In genomic region chr18:74480149-74480651, GRCh38 we compare ENCODE assay signal across 17 cellular contexts. TPM values are rescaled to one million over a fixed set of nuclear protein-coding genes. Genes with fewer than 3 reads are reported as not detected.
DNase-seq lines count a peak whose midpoint lies in the region; ATAC-seq, FAIRE-seq and TF ChIP-seq lines count a peak whose summit lies in the region.
"Had no signal": no experiment of that assay in that cellular context is flagged by ENCODE, and none has a peak within 500 bp of the region (broad histone marks: within the 10 kb centered on the region; RNA-seq: fewer than 3 reads in every experiment).

No MANE protein-coding gene starts in this region.

- H2BK5ac ChIP-seq in IMR-90 (ENCODE audit: low read depth, low read length, poor library complexity, severe bottlenecking) (no peak overlapping the region), H1 (ENCODE audit: low read depth, low read length) (no peak overlapping the region)

- no peaks in the 10 kb centered on the region for H3K79me2 ChIP-seq in H1 (ENCODE audit: control insufficient read depth in 1 of 2, insufficient read depth in 2 of 2, low read length in 2 of 2)

- no peaks in the 10 kb centered on the region for H3K79me1 ChIP-seq in IMR-90 (ENCODE audit: low read depth in 1 of 2, low read length in 2 of 2)
- H3K79me1 ChIP-seq in H1 (ENCODE audit: low read depth, low read length), result no peaks in the 10 kb centered on the region

- DNase-seq in IMR-90 (no peak), H1 (ENCODE audit: low read depth in 1 of 2, low spot score in 2 of 2) (no peak), mucosa of descending colon (no peak), activated gamma-delta T cell (lab: John Stamatoyannopoulos, UW) (no peak), iPS-NIHi7 (ENCODE audit: extremely low spot score) (no peak), NCI-H1417 treated with DMSO at 0.1 percent for 48 hours (lab: John Stamatoyannopoulos, UW) (no peak), upper lobe of left lung (no peak)
- DNase-seq: DMS53, GOT3, NCI-H1105 treated with DMSO at 0.1 percent for 48 hours, NCI-H187, NCI-H69, PC-9 had no signal

- WGBS in IMR-90 (ENCODE audit: extremely low coverage in 2 of 2, insufficient read length in 1 of 2), 2 experiments, result no CpG with 5 or more reads among the region's 7 CpGs
- WGBS in H1 (ENCODE audit: extremely low coverage in 1 of 2, insufficient coverage in 1 of 2, insufficient read length in 1 of 2, insufficient replicate concordance in 2 of 2, low coverage in 1 of 2, low lambda C conversion rate in 2 of 2, missing lambda C conversion rate in 1 of 2), 2 experiments, result 85% methylated on average over 7 of the region's 7 CpGs; no CpG with 5 or more reads in 1 of the 2 experiments
- WGBS in upper lobe of left lung, 2 donors, result 75 to 82% methylated on average over 7 of the region's 7 CpGs

- H3K4me1 ChIP-seq in BLaER1 (peaks cover 46% of the 10 kb centered on the region), IMR-90 (ENCODE audit: control insufficient read depth, insufficient read depth, low read length) (no peaks in the 10 kb centered on the region), H1 (replicated peaks in 1 of 4; ENCODE audit: control insufficient read depth in 3 of 4, insufficient read depth in 4 of 4, low read length in 3 of 4) (no peaks in the 10 kb centered on the region; a peak in 1 of 7 replicates), mucosa of descending colon (ENCODE audit: low read depth) (peaks cover 6% of the 10 kb centered on the region), upper lobe of left lung (peaks cover 0 to 12% (median 2%) of the 10 kb centered on the region in 4 donors)

- no TSS peak for BruUV-seq in IMR-90 (replicated peaks; lab: Mats Ljungman, UMichigan)

- H4K8ac ChIP-seq in IMR-90 (ENCODE audit: low read depth in 2 of 2, low read length in 2 of 2) (no peak overlapping the region), H1 (ENCODE audit: extremely low read depth, insufficient read depth, low read length) (no peak overlapping the region)

- H4K5ac ChIP-seq in IMR-90 (ENCODE audit: low read depth, low read length), result no peak overlapping the region
- H4K5ac ChIP-seq in H1 (ENCODE audit: insufficient read length, low read depth, low read length), result no peak overlapping the region

- H4K91ac ChIP-seq in IMR-90 (ENCODE audit: insufficient read depth, low read depth, low read length) (no peak overlapping the region), H1 (replicated peaks; ENCODE audit: insufficient read length, low read length) (no peak overlapping the region)

- H3K4me2 ChIP-seq in BLaER1 (peak overlapping the region; percentile 40; the same call in 1 of the 2 replicates), IMR-90 (ENCODE audit: low read depth, low read length) (no peak overlapping the region), H1 (ENCODE audit: insufficient read depth in 1 of 2, low read depth in 2 of 2, low read length in 2 of 2) (no peak overlapping the region)
- H3K4me2 ChIP-seq: PC-9 had no signal

- H3K23ac ChIP-seq in IMR-90 (ENCODE audit: low read depth, low read length) (no peak overlapping the region), H1 (ENCODE audit: insufficient read length) (no peak overlapping the region)

- TF ChIP-seq CTCF in IMR-90 (conservative IDR thresholded peaks at IDR 0.05; ENCODE audit: low read depth, low read length) (no peak), H1 (IDR thresholded peaks at IDR 0.05; ENCODE audit: control extremely low read depth in 1 of 3, insufficient read depth in 1 of 3, low read depth in 1 of 3, low read length in 3 of 3) (no peak), mucosa of descending colon (IDR thresholded peaks at IDR 0.05) (no peak), upper lobe of left lung (IDR thresholded peaks at IDR 0.05) (no peak)

- dilution Hi-C loops in IMR-90 (cut with HindIII; ENCODE audit: low sequenced_read_pairs, unreplicated experiment), result no loop called here

- H3K4ac ChIP-seq in IMR-90 (ENCODE audit: low read depth, low read length) (no peak overlapping the region), H1 (replicated peaks; ENCODE audit: insufficient read length, low read depth, low read length) (no peak overlapping the region)

- TF ChIP-seq POLR2A in IMR-90 (IDR thresholded peaks at IDR 0.05; ENCODE audit: low read depth, low read length) (no peak), H1 (IDR thresholded peaks at IDR 0.05; ENCODE audit: control extremely low read depth in 1 of 2, low read depth in 2 of 2, low read length in 2 of 2) (no peak), upper lobe of left lung (IDR thresholded peaks at IDR 0.05) (no peak)

- no peaks in the 10 kb centered on the region for H4K20me1 ChIP-seq in BLaER1
- no peaks in the 10 kb centered on the region for H4K20me1 ChIP-seq in IMR-90 (ENCODE audit: insufficient read depth, low read length)
- no peaks in the 10 kb centered on the region for H4K20me1 ChIP-seq in H1 (replicated peaks in 1 of 2; ENCODE audit: control insufficient read depth in 1 of 2, insufficient read depth in 2 of 2, low read length in 2 of 2)

- in situ Hi-C loops in IMR-90 (cut with MboI; ENCODE audit: low sequenced_read_pairs), result no loop called here

- H3K18ac ChIP-seq in IMR-90 (ENCODE audit: low read depth, low read length) (no peak overlapping the region), H1 (ENCODE audit: extremely low read depth, low read length) (no peak overlapping the region)

- POLR2A ChIA-PET in IMR-90 (lab: Charles Lee; ENCODE audit: unreplicated experiment) (no interaction called here), H1 (lab: Charles Lee; ENCODE audit: partially characterized antibody) (no interaction called here)

- intact Hi-C loops in IMR-90 (cut with micrococcal nuclease) (no loop called here), mucosa of descending colon (cut with DNase I, micrococcal nuclease) (no loop called here)

- H2AK5ac ChIP-seq in IMR-90 (ENCODE audit: low read depth, low read length), result no peak overlapping the region
- H2AK5ac ChIP-seq in H1 (ENCODE audit: low read depth, low read length), result no peak overlapping the region

- TF ChIP-seq EP300 in H1 (IDR thresholded peaks at IDR 0.05; ENCODE audit: borderline replicate concordance in 1 of 2, low read depth in 2 of 2, low read length in 2 of 2), result no peak
- TF ChIP-seq EP300 in upper lobe of left lung (IDR thresholded peaks at IDR 0.05), result no peak

- H3K56ac ChIP-seq in IMR-90 (ENCODE audit: extremely low read depth, insufficient read depth, low read length) (no peak overlapping the region), H1 (replicated peaks; ENCODE audit: insufficient read length, low read depth, low read length) (no peak overlapping the region)

- no peak overlapping the region for H2BK15ac ChIP-seq in IMR-90 (ENCODE audit: low read depth, low read length)
- no peak overlapping the region for H2BK15ac ChIP-seq in H1 (ENCODE audit: low read length)

- H3K36me3 ChIP-seq in BLaER1 (no peaks in the 10 kb centered on the region), IMR-90 (ENCODE audit: control insufficient read depth, insufficient read depth, low read length) (no peaks in the 10 kb centered on the region), H1 (ENCODE audit: control insufficient read depth in 2 of 4, insufficient read depth in 4 of 4, low read length in 3 of 4) (no peaks in the 10 kb centered on the region), mucosa of descending colon (ENCODE audit: low read depth) (no peaks in the 10 kb centered on the region), upper lobe of left lung (no peaks in the 10 kb centered on the region)

- no peak overlapping the region for H2BK20ac ChIP-seq in IMR-90 (ENCODE audit: low read depth, low read length)
- no peak overlapping the region for H2BK20ac ChIP-seq in H1 (ENCODE audit: low read length)

- ATAC-seq in IMR-90 (ENCODE audit: low read depth) (no peak), mucosa of descending colon (peak; percentile 32), upper lobe of left lung (ENCODE audit: low FRiP score in 2 of 2) (no peak)

- H3K4me3 ChIP-seq in BLaER1 (no peak overlapping the region), IMR-90 (ENCODE audit: insufficient read depth, low read depth, low read length) (no peak overlapping the region), H1 (ENCODE audit: extremely low read depth in 1 of 4, insufficient read depth in 2 of 4, low read depth in 3 of 4, low read length in 4 of 4) (no peak overlapping the region), mucosa of descending colon (no peak overlapping the region), upper lobe of left lung (no peak overlapping the region)
- H3K4me3 ChIP-seq: PC-9 had no signal

- H3K27ac ChIP-seq in BLaER1, result no peak overlapping the region
- H3K27ac ChIP-seq in IMR-90 (ENCODE audit: insufficient read depth, low read length), result no peak overlapping the region
- H3K27ac ChIP-seq in H1 (ENCODE audit: low read depth, low read length), result no peak overlapping the region
- H3K27ac ChIP-seq in upper lobe of left lung, result no peak overlapping the region
- H3K27ac ChIP-seq: C4-2B, PC-9 had no signal

- H3K14ac ChIP-seq in IMR-90 (replicated peaks; ENCODE audit: low read depth, low read length) (no peak overlapping the region), H1 (ENCODE audit: insufficient read length) (no peak overlapping the region)

- no peak overlapping the region for H3K9ac ChIP-seq in BLaER1
- no peak overlapping the region for H3K9ac ChIP-seq in IMR-90 (ENCODE audit: low read depth, low read length)
- H3K9ac ChIP-seq in H1 (replicated peaks in 1 of 4; ENCODE audit: extremely low read depth in 1 of 4, low read depth in 3 of 4, low read length in 3 of 4), result no peak overlapping the region

- no peak for FAIRE-seq in H1 (lab: Jason Lieb, UNC)
- FAIRE-seq: A204.1 had no signal

- H3K9me3 ChIP-seq in BLaER1 (no peaks in the 10 kb centered on the region; the same call in 1 of the 2 replicates), IMR-90 (ENCODE audit: control insufficient read depth, insufficient read depth, low read length) (no peaks in the 10 kb centered on the region), H1 (ENCODE audit: insufficient read depth in 2 of 2, low read depth in 1 of 2, low read length in 1 of 2) (no peaks in the 10 kb centered on the region), mucosa of descending colon (no peaks in the 10 kb centered on the region), upper lobe of left lung (no peaks in the 10 kb centered on the region)

- H2AK9ac ChIP-seq in IMR-90 (replicated peaks; ENCODE audit: low read depth, low read length, poor library complexity), result no peak overlapping the region

- H2AFZ ChIP-seq in IMR-90 (replicated peaks; ENCODE audit: low read length, poor library complexity) (peak overlapping the region; percentile 32), H1 (ENCODE audit: low read length) (peak overlapping the region; percentile 44; the same call in 1 of the 2 replicates)
- H2AFZ ChIP-seq: PC-9 had no signal

- no peaks in the 10 kb centered on the region for H3K9me1 ChIP-seq in IMR-90 (ENCODE audit: insufficient read depth, low read length)

- no peak for TF ChIP-seq RAD21 in IMR-90 (IDR thresholded peaks at IDR 0.05; ENCODE audit: low read length)
- no peak for TF ChIP-seq RAD21 in H1 (IDR thresholded peaks at IDR 0.05 in 1 of 2, conservative IDR thresholded peaks at IDR 0.05 in 1 of 2; ENCODE audit: low read depth in 2 of 2, low read length in 2 of 2)

- no peak overlapping the region for H2BK120ac ChIP-seq in IMR-90 (ENCODE audit: low read depth, low read length)
- no peak overlapping the region for H2BK120ac ChIP-seq in H1 (replicated peaks; ENCODE audit: low read depth, low read length)

- CTCF ChIA-PET in IMR-90 (lab: Yijun Ruan, JAX) (no interaction called here), H1 (lab: Charles Lee; ENCODE audit: partially characterized antibody) (no interaction called here)

- no peaks in the 10 kb centered on the region for H3K23me2 ChIP-seq in H1 (ENCODE audit: low read depth, low read length)

- H2BK12ac ChIP-seq in H1 (ENCODE audit: low read depth, low read length), result no peak overlapping the region

- no peaks in the 10 kb centered on the region for H3K27me3 ChIP-seq in BLaER1
- peaks cover 17% of the 10 kb centered on the region for H3K27me3 ChIP-seq in IMR-90 (ENCODE audit: control insufficient read depth, insufficient read depth, low read length)
- H3K27me3 ChIP-seq in H1 (replicated peaks in 1 of 4; ENCODE audit: control insufficient read depth in 3 of 4, extremely low read depth in 1 of 4, insufficient read depth in 3 of 4, low read length in 3 of 4), result peaks cover 0 to 1% (median 0%) of the 10 kb centered on the region in 4 experiments; a peak in 1 of 7 replicates
- no peaks in the 10 kb centered on the region for H3K27me3 ChIP-seq in upper lobe of left lung

RNA-seq across cellular contexts. Expression of gene CNDP2, which starts 16.0 kb away (rescaled TPM):
- total RNA-seq in IMR-90 (2012; rRNA removed) (52.0 and 52.2 TPM in 2 replicates), mucosa of descending colon (100 to 1,000 TPM; 148 to 263 (median 244) TPM), upper lobe of left lung (100 to 1,000 TPM; 147 to 279 (median 196) TPM)
- polyA plus RNA-seq in IMR-90 (2012; rRNA removed) (59.7 and 67.9 TPM in 2 replicates), H1 (2011; rRNA removed) (71.8 and 95.6 TPM in 2 replicates)
- 32.4 and 58.7 TPM in 2 replicates for polyA plus RNA-seq in IMR-90 (2012; cell fraction: cytosol; rRNA removed)
- 30.9 and 48.2 TPM in 2 replicates for polyA plus RNA-seq in IMR-90 (2012; cell fraction: nucleus; rRNA removed; ENCODE audit: low replicate concordance)
- 243 TPM in 2 replicates for total RNA-seq in H1 (2021; fragmentation: NEBNext Ultra II Directional; extraction: Animal tissue kit (Norgen Biotek cat#: 25700))
- polyA plus RNA-seq in H1 (2011; cell fraction: cytosol; rRNA removed), result 143 TPM
- 117 TPM for polyA plus RNA-seq in H1 (2011; cell fraction: nucleus; rRNA removed)
- 206 to 243 TPM (median 228 TPM) in 4 replicates for polyA plus RNA-seq in H1 (2012, experiment 1 of 2)
- polyA plus RNA-seq in H1 (2012, experiment 2 of 2), result 200 TPM
- 149 TPM for polyA plus RNA-seq in H1 (2013, experiment 1 of 2)
- polyA plus RNA-seq in H1 (2013, experiment 2 of 2), result 147 TPM
- 161 and 173 TPM in 2 replicates for polyA minus RNA-seq in H1 (2011; rRNA and poly(A)+ RNA removed)
- 117 TPM for polyA minus RNA-seq in H1 (2011; cell fraction: cytosol; rRNA and poly(A)+ RNA removed)
- 78.6 TPM for polyA minus RNA-seq in H1 (2011; cell fraction: nucleus; rRNA and poly(A)+ RNA removed)

RNA-seq across cellular contexts. Expression of gene DIPK1C, which starts 23.1 kb away (rescaled TPM):
- not detected in 2 replicates for total RNA-seq in IMR-90 (2012; rRNA removed)
- polyA plus RNA-seq in IMR-90 (2012; rRNA removed), result not detected in 2 replicates
- not detected in 2 replicates for polyA plus RNA-seq in IMR-90 (2012; cell fraction: cytosol; rRNA removed)
- not detected in 2 replicates for polyA plus RNA-seq in IMR-90 (2012; cell fraction: nucleus; rRNA removed; ENCODE audit: low replicate concordance)
- total RNA-seq in H1 (2021; fragmentation: NEBNext Ultra II Directional; extraction: Animal tissue kit (Norgen Biotek cat#: 25700)), result not detected in 2 replicates
- 0.08 TPM in 1 of 2 replicates, not detected in the other for polyA plus RNA-seq in H1 (2011; rRNA removed)
- polyA plus RNA-seq in H1 (2011; cell fraction: cytosol; rRNA removed), result not detected
- polyA plus RNA-seq in H1 (2011; cell fraction: nucleus; rRNA removed), result not detected
- 0.13 TPM in 1 of 4 replicates, not detected in the others for polyA plus RNA-seq in H1 (2012, experiment 1 of 2)
- not detected for polyA plus RNA-seq in H1 (2012, experiment 2 of 2)
- not detected for polyA plus RNA-seq in H1 (2013, experiment 1 of 2)
- not detected for polyA plus RNA-seq in H1 (2013, experiment 2 of 2)
- not detected in 2 replicates for polyA minus RNA-seq in H1 (2011; rRNA and poly(A)+ RNA removed)
- not detected for polyA minus RNA-seq in H1 (2011; cell fraction: cytosol; rRNA and poly(A)+ RNA removed)
- not detected for polyA minus RNA-seq in H1 (2011; cell fraction: nucleus; rRNA and poly(A)+ RNA removed)
- total RNA-seq in mucosa of descending colon, result under 1 TPM in 2 of 3 donors, not detected in 1; 0.14 to 0.98 TPM
- total RNA-seq in upper lobe of left lung, result under 1 TPM in 2 of 6 donors, not detected in 4; 0.13 to 0.89 TPM
- total RNA-seq: LHCN-M2, PC-9 had no signal

RNA-seq across cellular contexts. Expression of gene CNDP1, which starts 54.1 kb away (rescaled TPM):
- total RNA-seq in IMR-90 (2012; rRNA removed) (not detected in 2 replicates), mucosa of descending colon (under 1 TPM; 0.19 to 0.32 (median 0.19) TPM), upper lobe of left lung (not detected)
- polyA plus RNA-seq in IMR-90 (2012; rRNA removed) (not detected in 2 replicates), H1 (2011; rRNA removed) (0.08 and 0.09 TPM in 2 replicates)
- not detected in 2 replicates for polyA plus RNA-seq in IMR-90 (2012; cell fraction: cytosol; rRNA removed)
- 0.06 and 0.13 TPM in 2 replicates for polyA plus RNA-seq in IMR-90 (2012; cell fraction: nucleus; rRNA removed; ENCODE audit: low replicate concordance)
- not detected in 2 replicates for total RNA-seq in H1 (2021; fragmentation: NEBNext Ultra II Directional; extraction: Animal tissue kit (Norgen Biotek cat#: 25700))
- 0.04 TPM for polyA plus RNA-seq in H1 (2011; cell fraction: cytosol; rRNA removed)
- polyA plus RNA-seq in H1 (2011; cell fraction: nucleus; rRNA removed), result 1.3 TPM
- 0.15 to 0.52 TPM (median 0.46 TPM) in 3 of 4 replicates, not detected in the other for polyA plus RNA-seq in H1 (2012, experiment 1 of 2)
- polyA plus RNA-seq in H1 (2012, experiment 2 of 2), result 0.10 TPM
- polyA plus RNA-seq in H1 (2013, experiment 1 of 2), result 0.04 TPM
- polyA plus RNA-seq in H1 (2013, experiment 2 of 2), result 0.04 TPM
- polyA minus RNA-seq in H1 (2011; rRNA and poly(A)+ RNA removed), result 0.06 TPM in 1 of 2 replicates, not detected in the other
- polyA minus RNA-seq in H1 (2011; cell fraction: cytosol; rRNA and poly(A)+ RNA removed), result not detected
- not detected for polyA minus RNA-seq in H1 (2011; cell fraction: nucleus; rRNA and poly(A)+ RNA removed)
- total RNA-seq: LHCN-M2, PC-9 had no signal
